2 cellular contexts compared by ENCODE assay signal in the genomic region with DNA sequence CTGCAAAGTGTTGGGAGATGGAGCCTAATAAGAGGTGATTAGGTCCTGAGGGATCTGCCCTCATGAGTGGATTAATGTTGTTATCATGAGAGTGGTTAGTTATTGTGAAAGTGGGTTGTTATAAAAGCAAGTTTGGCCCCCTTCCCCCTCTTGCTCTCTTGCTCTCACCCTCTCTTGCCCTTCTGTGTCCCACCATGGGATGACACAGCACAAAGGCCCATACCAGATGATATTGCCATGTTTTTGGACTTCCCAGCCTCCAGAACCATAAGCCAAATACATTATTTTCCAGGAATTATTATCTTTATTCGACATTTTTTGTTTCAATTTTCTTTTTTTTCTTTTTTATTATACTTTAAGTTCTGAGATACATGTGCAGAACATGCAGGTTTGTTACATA.
TF ChIP-seq lines count a peak whose summit lies in the region.

No MANE protein-coding gene starts in this region.

TF ChIP-seq in HepG2, 621 proteins besides CTCF, POLR2A, EP300 and RAD21:
- peak; percentile 94; the same call in 1 of the 2 replicates for TF ChIP-seq ZNF564 (CRISPR knock-in tag; IDR thresholded peaks at IDR 0.05)
- TF ChIP-seq ZFP41 (CRISPR knock-in tag; IDR thresholded peaks at IDR 0.05; ENCODE audit: borderline replicate concordance): no peak
- TF ChIP-seq ZSCAN25 (CRISPR knock-in tag; IDR thresholded peaks at IDR 0.05): no peak
- TF ChIP-seq CCDC6 (CRISPR knock-in tag; IDR thresholded peaks at IDR 0.05): no peak

TF ChIP-seq in K562, 482 proteins besides CTCF, POLR2A, EP300 and RAD21:
- TF ChIP-seq NFE2 (IDR thresholded peaks at IDR 0.05; ENCODE audit: low read depth): 0 out of 2 replicates have a peak, but pooled peaks have one; percentile 19
- TF ChIP-seq TAF15 (IDR thresholded peaks at IDR 0.05; ENCODE audit: low read depth, low read length): no peak
TF ChIP-seq in K562: peak in this region for 1.
